ENCODE assay signal across 1 cellular context in the genomic region with DNA sequence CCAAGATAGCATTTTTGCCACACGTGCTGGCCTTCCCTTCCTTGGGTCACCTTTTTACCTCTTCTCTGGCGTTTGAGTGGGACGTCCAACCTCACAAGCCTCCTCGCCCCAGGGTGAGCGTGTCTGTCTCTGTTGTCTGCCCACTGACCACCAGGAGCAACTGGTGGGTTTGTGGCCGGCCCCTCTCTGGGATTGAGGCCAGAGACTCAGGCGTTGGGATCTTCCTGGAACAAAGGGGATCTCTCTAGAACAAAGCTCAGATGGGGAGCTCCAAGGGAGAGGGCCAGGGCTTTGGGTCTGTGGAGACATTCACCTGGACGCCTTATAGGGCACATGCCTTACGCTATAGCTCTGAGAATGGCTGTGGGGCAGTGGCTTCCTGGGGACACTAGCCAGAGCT.
TF ChIP-seq lines count a peak whose summit lies in the region.

No MANE protein-coding gene starts in this region.

TF ChIP-seq in H1, 55 proteins besides CTCF, POLR2A, EP300 and RAD21:
- TF ChIP-seq BCL11A (IDR thresholded peaks at IDR 0.05; ENCODE audit: low read depth in 2 of 2, low read length in 2 of 2) (no peak), TEAD4 (IDR thresholded peaks at IDR 0.05; ENCODE audit: low read depth, low read length) (no peak), PHF8 (conservative IDR thresholded peaks at IDR 0.05; ENCODE audit: low read depth, low read length) (no peak), RNF2 (IDR thresholded peaks at IDR 0.05; ENCODE audit: borderline replicate concordance, low read depth, low read length, missing control alignments, poor library complexity, severe bottlenecking) (no peak), FOSL1 (IDR thresholded peaks at IDR 0.05; ENCODE audit: insufficient read depth, low read depth, low read length) (no peak), TBP (IDR thresholded peaks at IDR 0.05; ENCODE audit: low read depth, low read length) (no peak), BACH1 (IDR thresholded peaks at IDR 0.05; ENCODE audit: low read length) (no peak), MAFK (IDR thresholded peaks at IDR 0.05; ENCODE audit: low read depth, low read length) (no peak), SP2 (IDR thresholded peaks at IDR 0.05; ENCODE audit: low read length) (no peak), SIN3A (conservative IDR thresholded peaks at IDR 0.05 in 1 of 2, IDR thresholded peaks at IDR 0.05 in 1 of 2; ENCODE audit: low read depth in 1 of 2, low read length in 2 of 2) (no peak), CBX5 (IDR thresholded peaks at IDR 0.05; ENCODE audit: low read depth, low read length) (no peak), KDM1A (IDR thresholded peaks at IDR 0.05; ENCODE audit: borderline replicate concordance, low read length) (no peak), CHD1 (IDR thresholded peaks at IDR 0.05; ENCODE audit: low read depth, low read length) (no peak), HDAC6 (IDR thresholded peaks at IDR 0.05; ENCODE audit: low read depth, low read length) (no peak)
